ENCODE assay signal across 9 cellular contexts in the genomic region with DNA sequence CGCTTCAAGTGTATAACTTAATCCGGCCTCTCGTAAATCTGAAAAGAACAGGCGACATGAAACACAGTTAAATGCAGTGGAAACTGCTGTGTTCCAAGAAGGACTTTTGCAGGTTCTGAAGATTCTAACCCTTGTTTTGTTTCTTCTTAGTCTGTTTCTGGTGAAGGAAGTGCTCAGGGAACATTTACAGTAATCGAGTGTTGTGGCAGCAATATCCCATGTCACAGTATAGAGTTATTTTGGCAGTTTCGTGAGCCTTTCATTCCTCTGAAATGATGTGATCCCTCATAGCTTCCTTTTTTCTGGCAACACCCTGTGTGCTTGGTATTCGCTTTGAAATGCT. TPM values are rescaled to one million over a fixed set of nuclear protein-coding genes. Genes with fewer than 3 reads are reported as not detected.
DNase-seq lines count a peak whose midpoint lies in the region; ATAC-seq, FAIRE-seq and TF ChIP-seq lines count a peak whose summit lies in the region.
"Had no signal": no experiment of that assay in that cellular context is flagged by ENCODE, and none has a peak within 500 bp of the region (broad histone marks: within the 10 kb centered on the region; RNA-seq: fewer than 3 reads in every experiment).

No MANE protein-coding gene starts in this region.

- H3K27me3 Mint-ChIP-seq in CD8-positive, alpha-beta T cell (ENCODE audit: low read depth): peaks cover 44% of the 10 kb centered on the region

- POLR2A ChIA-PET in CD8-positive, alpha-beta T cell (lab: Charles Lee): no interaction called here

- H3K36me3 Mint-ChIP-seq in CD8-positive, alpha-beta T cell: peaks cover 2% of the 10 kb centered on the region

- peaks cover 23% of the 10 kb centered on the region for H3K4me1 ChIP-seq in CD8-positive, alpha-beta T cell (ENCODE audit: insufficient read depth, low read length)
- H3K4me1 ChIP-seq in pancreas: peaks cover 0 to 6% (median 2%) of the 10 kb centered on the region in 3 donors

- H3K4me3 Mint-ChIP-seq in CD8-positive, alpha-beta T cell: peak overlapping the region; percentile 89

- ATAC-seq in CD8-positive, alpha-beta T cell: no peak
- no peak for ATAC-seq in pancreas
- ATAC-seq in HG03571 (IDR thresholded peaks at IDR 0.05; ENCODE audit: unreplicated experiment): no peak

- peaks cover 10% of the 10 kb centered on the region for H3K27me3 ChIP-seq in CD8-positive, alpha-beta T cell (ENCODE audit: insufficient read depth, low read length)
- no peaks in the 10 kb centered on the region for H3K27me3 ChIP-seq in pancreas

- H3K4me3 ChIP-seq in CD8-positive, alpha-beta T cell (ENCODE audit: low read depth, low read length): no peak overlapping the region
- H3K4me3 ChIP-seq in epithelial cell of proximal tubule (ENCODE audit: low read depth, low read length): peak overlapping the region; percentile 88
- H3K4me3 ChIP-seq in pancreas: peak overlapping the region in 3 of 4 donors; percentile 47 to 69 (median 60)

- H3K4me1 Mint-ChIP-seq in CD8-positive, alpha-beta T cell (ENCODE audit: low read depth): peaks cover 26% of the 10 kb centered on the region

- DNase-seq in CD8-positive, alpha-beta T cell: no peak
- peak; percentile 45 for DNase-seq in RKO (ENCODE audit: low spot score)
- DNase-seq in epithelial cell of proximal tubule (ENCODE audit: low read depth): no peak
- no peak for DNase-seq in pancreas
- DNase-seq in UCSD-AML1 (lab: John Stamatoyannopoulos, UW; ENCODE audit: unreplicated experiment): no peak
- DNase-seq in head of caudate nucleus: no peak
- no peak for DNase-seq in cerebellum (ENCODE audit: low spot score)
- DNase-seq: NCI-H510A had no signal

- no peak overlapping the region for H3K27ac Mint-ChIP-seq in CD8-positive, alpha-beta T cell

- 30% methylated on average over 7 of the region's 7 CpGs for WGBS in pancreas, 2 donors

- no peak for TF ChIP-seq CTCF in CD8-positive, alpha-beta T cell (IDR thresholded peaks at IDR 0.05)
- TF ChIP-seq CTCF in epithelial cell of proximal tubule (conservative IDR thresholded peaks at IDR 0.05; ENCODE audit: low read depth, low read length): no peak
- no peak for TF ChIP-seq CTCF in pancreas (IDR thresholded peaks at IDR 0.05)

- no peak for FAIRE-seq in pancreas (lab: Jason Lieb, UNC)

- intact Hi-C loops in CD8-positive, alpha-beta T cell (cut with DNase I, micrococcal nuclease): loop anchor here (10.0 kb wide), 3 partner anchors 113 to 483 kb away; no protein-coding TSS in a partner anchor
- intact Hi-C loops in pancreas (cut with DNase I) (loop anchor here in 2 of 3 donors (10.0 kb wide), 2 partner anchors 297 to 307 kb away; no protein-coding TSS in a partner anchor), head of caudate nucleus (cut with DNase I) (loop anchor here (5.0 to 10.0 kb wide), 4 partner anchors 107 to 427 kb away; no protein-coding TSS in a partner anchor)

- H3K36me3 ChIP-seq in CD8-positive, alpha-beta T cell (ENCODE audit: insufficient read depth, low read length): no peaks in the 10 kb centered on the region
- no peaks in the 10 kb centered on the region for H3K36me3 ChIP-seq in pancreas

- H3K9me3 Mint-ChIP-seq in CD8-positive, alpha-beta T cell: no peaks in the 10 kb centered on the region

- H3K27ac ChIP-seq in CD8-positive, alpha-beta T cell (ENCODE audit: low read depth, low read length): no peak overlapping the region
- peak overlapping the region in 2 of 4 donors; percentile 79 to 80 for H3K27ac ChIP-seq in pancreas

- CTCF ChIA-PET in CD8-positive, alpha-beta T cell (lab: Charles Lee): no interaction called here

- H3K9me3 ChIP-seq in CD8-positive, alpha-beta T cell (ENCODE audit: low read length): no peaks in the 10 kb centered on the region
- H3K9me3 ChIP-seq in pancreas: no peaks in the 10 kb centered on the region

RNA-seq across cellular contexts. Expression of gene CRIM1, which starts 2.7 kb away (rescaled TPM):
- total RNA-seq in CD8-positive, alpha-beta T cell: 1 to 10 TPM; 4.3 to 5.3 TPM
- total RNA-seq in epithelial cell of proximal tubule: 123 and 143 TPM in 2 replicates
- 10 to 100 TPM; 15.9 to 29.1 (median 22.5) TPM for total RNA-seq in pancreas
- polyA plus RNA-seq in pancreas: 10 to 100 TPM in 1 of 2 donors, 1 to 10 TPM in 1; 5.2 to 14.7 TPM
- total RNA-seq in cerebellum: 47.9 TPM
